In genomic region chr15:76057332-76058000, GRCh38 we compare ENCODE assay signal across 8 cellular contexts. TPM values are rescaled to one million over a fixed set of nuclear protein-coding genes. Genes with fewer than 3 reads are reported as not detected.
DNase-seq lines count a peak whose midpoint lies in the region; ATAC-seq and TF ChIP-seq lines count a peak whose summit lies in the region.

No MANE protein-coding gene starts in this region.

- no peak overlapping the region for H3K27ac ChIP-seq in vagina

- peak; percentile 14 for ATAC-seq in GM19351 (IDR thresholded peaks at IDR 0.05; ENCODE audit: unreplicated experiment)
- ATAC-seq in HG03520 (IDR thresholded peaks at IDR 0.05; ENCODE audit: unreplicated experiment), result no peak

- no peak overlapping the region for H3K4me3 ChIP-seq in vagina

- H3K27me3 ChIP-seq in vagina, result no peaks in the 10 kb centered on the region

- H3K4me1 ChIP-seq in vagina, result peaks cover 17% of the 10 kb centered on the region

- TF ChIP-seq CTCF in vagina (IDR thresholded peaks at IDR 0.05), result peak; percentile 25 to 69 (median 56)

- no peaks in the 10 kb centered on the region for H3K9me3 ChIP-seq in vagina

- H3K36me3 ChIP-seq in vagina, result no peaks in the 10 kb centered on the region

- no peak for TF ChIP-seq POLR2A in vagina (IDR thresholded peaks at IDR 0.05)

- intact Hi-C loops in vagina (cut with DNase I), result no loop called here

- DNase-seq in Daoy (ENCODE audit: low read depth), result peak; percentile 28
- DNase-seq in HuH-7 (ENCODE audit: low spot score), result peak; percentile 63
- DNase-seq in T-helper 9 cell, result peak; percentile 11
- DNase-seq in dedifferentiated amniotic fluid mesenchymal stem cell (ENCODE audit: extremely low spot score), result peak; percentile 46
- DNase-seq in mucosa of gallbladder (ENCODE audit: low spot score), result peak; percentile 24
- no peak for DNase-seq in vagina (ENCODE audit: extremely low spot score in 2 of 2)

RNA-seq across cellular contexts. Expression of gene TMEM266, which starts 2.3 kb away (rescaled TPM):
- not detected in 2 replicates for total RNA-seq in Daoy (2014; rRNA removed; shearing (Covaris generic))
- total RNA-seq in mucosa of gallbladder (0.26 TPM), vagina (not detected)

RNA-seq across cellular contexts. Expression of gene NRG4, which starts 45.2 kb away (rescaled TPM):
- total RNA-seq in Daoy (2014; rRNA removed; shearing (Covaris generic)), result 0.15 and 0.34 TPM in 2 replicates
- total RNA-seq in mucosa of gallbladder (not detected), vagina (not detected)

Comparison
In these comparisons a context has a peak if more than half of its experiments do, and no peak if none do; other contexts are left out.
1. DNase-seq: peak in Daoy (single experiment), HuH-7 (single experiment), T-helper 9 cell (single experiment), dedifferentiated amniotic fluid mesenchymal stem cell (single experiment) and mucosa of gallbladder (single experiment); none in vagina (0 of 2).